In genomic region chr22:17791196-17791595, GRCh38 we compare ENCODE assay signal across 27 cellular contexts.
"Had no signal": no experiment of that assay in that cellular context is flagged by ENCODE, and none has a peak within 500 bp of the region (broad histone marks: within the 10 kb centered on the region; RNA-seq: fewer than 3 reads in every experiment).

No MANE protein-coding gene starts in this region.

- H3K27ac Mint-ChIP-seq: activated CD4-positive, alpha-beta T cell treated with anti-CD3 and anti-CD28 coated beads, Interleukin-2, amount 10 ng/mL, durations not matched to agents 24 days and 14 days; activated CD8-positive, alpha-beta T cell treated with anti-CD3 and anti-CD28 coated beads, Interleukin-2, amount 10 ng/mL, durations not matched to agents 7 days and 5 days; activated naive CD4-positive, alpha-beta T cell treated with anti-CD3 and anti-CD28 coated beads, Interleukin-2, amount 50 U/mL, for 72 hours; activated T-helper 1 cell treated with anti-CD3 and anti-CD28 coated beads, Interleukin-12 subunit alpha, Interleukin-12 subunit beta, Interleukin-2, Interleukin-4 antibody, amounts not matched to agents 30 ng/mL and 10 ng/mL and 1 ng/mL, durations not matched to agents 14 hours and 24 hours and 36 hours had no signal

- H3K27me3 Mint-ChIP-seq: activated CD4-positive, alpha-beta T cell treated with anti-CD3 and anti-CD28 coated beads, Interleukin-2, amount 10 ng/mL, durations not matched to agents 24 days and 14 days had no signal

- H3K27ac ChIP-seq: adrenal gland, brain microvascular endothelial cell, cardiac muscle cell, Peyer's patch, SJCRH30, SK-N-MC, WERI-Rb-1 had no signal

- ATAC-seq: activated CD8-positive, alpha-beta T cell treated with anti-CD3 and anti-CD28 coated beads, Interleukin-2, amount 10 ng/mL, durations not matched to agents 7 days and 5 days; activated naive CD4-positive, alpha-beta T cell treated with anti-CD3 and anti-CD28 coated beads, Interleukin-2, amount 50 U/mL, for 72 hours; activated T-cell treated with anti-CD3 and anti-CD28 coated beads, Interleukin-2, amount 50 U/mL, for 4 hours; K562 had no signal

- H3K4me3 Mint-ChIP-seq: activated CD4-positive, alpha-beta T cell treated with anti-CD3 and anti-CD28 coated beads, Interleukin-2, amount 10 ng/mL, durations not matched to agents 24 days and 14 days; activated CD8-positive, alpha-beta T cell treated with anti-CD3 and anti-CD28 coated beads, Interleukin-2, amount 10 ng/mL, durations not matched to agents 7 days and 5 days; activated T-cell treated with anti-CD3 and anti-CD28 coated beads, Interleukin-2, amount 50 U/mL, for 4 hours; activated T-helper 1 cell treated with anti-CD3 and anti-CD28 coated beads, Interleukin-12 subunit alpha, Interleukin-12 subunit beta, Interleukin-2, Interleukin-4 antibody, amounts not matched to agents 30 ng/mL and 10 ng/mL and 1 ng/mL, durations not matched to agents 14 hours and 24 hours and 36 hours had no signal

- H3K9me3 ChIP-seq: adrenal gland, MG63, Peyer's patch, SJCRH30 had no signal

- H3K36me3 ChIP-seq: brain microvascular endothelial cell, SJCRH30, WERI-Rb-1 had no signal

- H3K36me3 Mint-ChIP-seq: activated naive CD4-positive, alpha-beta T cell treated with anti-CD3 and anti-CD28 coated beads, Interleukin-2, amount 50 U/mL, for 72 hours had no signal

- H3K4me3 ChIP-seq: adrenal gland, cardiac muscle cell, K562, MG63, Peyer's patch, SJCRH30, SK-N-MC had no signal

- DNase-seq: activated CD4-positive, alpha-beta T cell treated with anti-CD3 and anti-CD28 coated beads, Interleukin-2, amount 10 ng/mL, durations not matched to agents 24 days and 14 days; activated CD4-positive, alpha-beta T cell treated with anti-CD3 and anti-CD28 coated beads, Interleukin-2, amount 50 U/mL, for 48 hours; activated CD8-positive, alpha-beta T cell treated with anti-CD3 and anti-CD28 coated beads, Interleukin-2, amount 10 ng/mL, durations not matched to agents 7 days and 5 days; activated naive CD4-positive, alpha-beta T cell; activated T-cell treated with anti-CD3 and anti-CD28 coated beads, Interleukin-2, amount 50 U/mL, for 4 hours; adrenal gland; brain microvascular endothelial cell; IMR-90; Karpas-422; MG63; NCI-H1048; NCI-H1105 treated with DMSO at 0.1 percent for 48 hours; NCI-H1436; NCI-H1694; NCI-H1930; NCI-H345; NCI-H524 treated with DMSO at 0.1 percent for 48 hours; Peyer's patch; RPMI8226; SJCRH30; T1000; WERI-Rb-1 had no signal

- H3K9me3 Mint-ChIP-seq: activated CD4-positive, alpha-beta T cell treated with anti-CD3 and anti-CD28 coated beads, Interleukin-2, amount 10 ng/mL, durations not matched to agents 24 days and 14 days; activated naive CD4-positive, alpha-beta T cell treated with anti-CD3 and anti-CD28 coated beads, Interleukin-2, amount 50 U/mL, for 72 hours; activated T-cell treated with anti-CD3 and anti-CD28 coated beads, Interleukin-2, amount 50 U/mL, for 4 hours; activated T-helper 1 cell treated with anti-CD3 and anti-CD28 coated beads, Interleukin-12 subunit alpha, Interleukin-12 subunit beta, Interleukin-2, Interleukin-4 antibody, amounts not matched to agents 30 ng/mL and 10 ng/mL and 1 ng/mL, durations not matched to agents 14 hours and 24 hours and 36 hours had no signal

- H3K4me1 Mint-ChIP-seq: activated CD4-positive, alpha-beta T cell treated with anti-CD3 and anti-CD28 coated beads, Interleukin-2, amount 10 ng/mL, durations not matched to agents 24 days and 14 days had no signal

- H3K27me3 ChIP-seq: adrenal gland, brain microvascular endothelial cell, cardiac muscle cell, MG63, Peyer's patch, SJCRH30 had no signal
